8 cellular contexts compared by ENCODE assay signal in the genomic region with DNA sequence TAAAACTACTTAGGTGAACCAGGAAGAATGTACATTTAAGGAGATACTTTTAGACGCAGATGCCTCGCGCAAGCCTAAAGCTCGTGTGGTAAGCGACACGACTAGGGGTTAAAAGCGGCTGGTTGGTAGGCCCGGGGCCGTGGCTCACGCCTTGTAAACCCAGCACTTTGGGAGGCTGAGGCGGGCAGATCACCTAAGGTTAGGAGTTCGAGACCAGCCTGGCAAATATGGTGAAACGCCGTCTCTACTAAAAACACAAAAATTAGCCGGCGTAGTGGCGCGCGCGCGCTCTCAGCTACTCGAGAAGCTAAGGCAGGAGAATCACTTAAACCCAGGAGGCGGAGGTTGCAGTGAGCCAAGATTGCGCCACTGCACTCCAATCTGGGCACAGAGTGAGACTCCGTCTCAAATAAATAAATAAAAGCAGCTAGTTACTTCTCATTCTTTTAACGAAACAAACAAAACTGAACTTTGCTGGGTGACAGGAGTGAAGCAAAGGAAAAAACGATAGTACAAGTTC. TPM values are rescaled to one million over a fixed set of nuclear protein-coding genes. Genes with fewer than 3 reads are reported as not detected.
DNase-seq lines count a peak whose midpoint lies in the region; ATAC-seq lines count a peak whose summit lies in the region.

No MANE protein-coding gene starts in this region.

- H3K4me3 ChIP-seq in mesendoderm (ENCODE audit: low read length), result peak overlapping the region; percentile 99
- H3K4me3 ChIP-seq in stomach smooth muscle (ENCODE audit: low read length in 2 of 2), result peak overlapping the region; percentile 98 to 99

- H3K27ac Mint-ChIP-seq in effector memory CD8-positive, alpha-beta T cell, result peak overlapping the region; percentile 98 to 99

- no peak overlapping the region for H3K18ac ChIP-seq in mesendoderm (ENCODE audit: low read length)

- H2BK5ac ChIP-seq in mesendoderm (ENCODE audit: low read length), result no peak overlapping the region

- H2AK5ac ChIP-seq in mesendoderm (ENCODE audit: low read length), result no peak overlapping the region

- no peak overlapping the region for H2BK120ac ChIP-seq in mesendoderm (ENCODE audit: low read depth, low read length)

- H3K79me2 ChIP-seq in mesendoderm (ENCODE audit: control insufficient read depth, insufficient read depth, low read length), result peaks cover 61% of the 10 kb centered on the region

- H3K4me2 ChIP-seq in mesendoderm (ENCODE audit: low read length), result peak overlapping the region; percentile 94

- peak overlapping the region; percentile 65 for H3K4ac ChIP-seq in mesendoderm (ENCODE audit: low read depth, low read length)

- WGBS in mesendoderm (ENCODE audit: extremely low coverage, insufficient coverage, low lambda C conversion rate), result no CpG with 5 or more reads among the region's 27 CpGs

- peaks cover 1% of the 10 kb centered on the region for H3K36me3 ChIP-seq in mesendoderm (ENCODE audit: control insufficient read depth, insufficient read depth, low read length)
- H3K36me3 ChIP-seq in stomach smooth muscle (ENCODE audit: control insufficient read depth in 2 of 2, insufficient read depth in 2 of 2, low read length in 2 of 2), result peaks cover 5 to 6% of the 10 kb centered on the region in 2 donors

- no peak overlapping the region for H4K5ac ChIP-seq in mesendoderm (ENCODE audit: low read length)

- H3K79me1 ChIP-seq in mesendoderm (ENCODE audit: low read length), result peaks cover 18% of the 10 kb centered on the region

- H3K27me3 Mint-ChIP-seq in effector memory CD8-positive, alpha-beta T cell, result no peaks in the 10 kb centered on the region

- no peaks in the 10 kb centered on the region for H3K9me3 Mint-ChIP-seq in effector memory CD8-positive, alpha-beta T cell

- H3K4me3 Mint-ChIP-seq in effector memory CD8-positive, alpha-beta T cell, result peak overlapping the region; percentile 96 to 100

- H3K4me1 Mint-ChIP-seq in effector memory CD8-positive, alpha-beta T cell (ENCODE audit: low read depth in 2 of 2), result peaks cover 31 to 46% of the 10 kb centered on the region in 2 donors

- no peak overlapping the region for H3K23ac ChIP-seq in mesendoderm (ENCODE audit: low read length)

- peaks cover 34% of the 10 kb centered on the region for H3K36me3 Mint-ChIP-seq in effector memory CD8-positive, alpha-beta T cell (ENCODE audit: insufficient read depth)

- H3K9ac ChIP-seq in mesendoderm (ENCODE audit: low read length), result peak overlapping the region; percentile 95
- H3K9ac ChIP-seq in stomach smooth muscle (ENCODE audit: low read length in 2 of 2), result peak overlapping the region; percentile 89 to 96

- DNase-seq in activated CD4-positive, CD25-positive, alpha-beta regulatory T cell treated with anti-CD3 and anti-CD28 coated beads, Interleukin-2, amount 50 U/mL, for 16 hours (ENCODE audit: low read depth, low spot score), result peak; percentile 10
- DNase-seq in activated CD4-positive, CD25-positive, alpha-beta regulatory T cell (lab: John Stamatoyannopoulos, UW), result no peak
- DNase-seq in activated CD4-positive, alpha-beta T cell treated with anti-CD3 and anti-CD28 coated beads for 4 hours, result peak; percentile 11 to 19
- peak in 2 of 3 experiments; percentile 14 to 24 for DNase-seq in effector memory CD8-positive, alpha-beta T cell
- DNase-seq in mesendoderm (peak; percentile 28), inferior parietal cortex (ENCODE audit: extremely low spot score) (no peak)

- no peak overlapping the region for H2BK15ac ChIP-seq in mesendoderm (replicated peaks; ENCODE audit: low read depth)

- peak overlapping the region; percentile 7 for H4K8ac ChIP-seq in mesendoderm (ENCODE audit: low read depth, low read length)

- H3K27me3 ChIP-seq in mesendoderm (ENCODE audit: insufficient read depth, low read length, poor library complexity) (no peaks in the 10 kb centered on the region), stomach smooth muscle (ENCODE audit: control insufficient read depth in 1 of 2, insufficient read depth in 2 of 2, low read length in 2 of 2) (no peaks in the 10 kb centered on the region)

- no peaks in the 10 kb centered on the region for H3K9me3 ChIP-seq in stomach smooth muscle (ENCODE audit: control insufficient read depth in 2 of 2, low read length in 2 of 2)

- ATAC-seq in effector memory CD8-positive, alpha-beta T cell (replicated peaks), result no peak
- no peak for ATAC-seq in GM19351 (IDR thresholded peaks at IDR 0.05; ENCODE audit: unreplicated experiment)

- H3K4me1 ChIP-seq in mesendoderm (ENCODE audit: control insufficient read depth, low read depth, low read length), result no peaks in the 10 kb centered on the region
- H3K4me1 ChIP-seq in stomach smooth muscle (ENCODE audit: control insufficient read depth, insufficient read depth, low read length), result peaks cover 15% of the 10 kb centered on the region

- H3K56ac ChIP-seq in mesendoderm (ENCODE audit: low read length), result peak overlapping the region; percentile 97

- H3K27ac ChIP-seq in mesendoderm (ENCODE audit: low read depth, low read length), result no peak overlapping the region
- peak overlapping the region; percentile 96 for H3K27ac ChIP-seq in stomach smooth muscle (ENCODE audit: low read length)

RNA-seq across cellular contexts. Expression of a gene that starts 0.9 kb away (rescaled TPM):
- polyA plus RNA-seq in mesendoderm (2013, experiment 1 of 2), result 96.2 TPM
- 102 TPM for polyA plus RNA-seq in mesendoderm (2013, experiment 2 of 2)

RNA-seq across cellular contexts. Expression of a gene that starts 1.2 kb away (rescaled TPM):
- 256 TPM for polyA plus RNA-seq in mesendoderm (2013, experiment 1 of 2)
- 264 TPM for polyA plus RNA-seq in mesendoderm (2013, experiment 2 of 2)

Comparison
In these comparisons a context has a peak if more than half of its experiments do, and no peak if none do; other contexts are left out.
1. DNase-seq: peak in activated CD4-positive, CD25-positive, alpha-beta regulatory T cell treated with anti-CD3 and anti-CD28 coated beads, Interleukin-2, amount 50 U/mL, for 16 hours (single experiment), activated CD4-positive, alpha-beta T cell treated with anti-CD3 and anti-CD28 coated beads for 4 hours (2 of 2), effector memory CD8-positive, alpha-beta T cell (2 of 3) and mesendoderm (single experiment); none in activated CD4-positive, CD25-positive, alpha-beta regulatory T cell (0 of 4) and inferior parietal cortex (single experiment).